In genomic region chrX:45811307-45811706, GRCh38 we compare ENCODE assay signal across 25 cellular contexts.
A peak's percentile ranks its signal among the peaks of the same experiment; 100 is the strongest.
DNase-seq lines count a peak whose midpoint lies in the region; ATAC-seq and TF ChIP-seq lines count a peak whose summit lies in the region.
"Had no signal": no experiment of that assay in that cellular context is flagged by ENCODE, and none has a peak within 500 bp of the region (broad histone marks: within the 10 kb centered on the region; RNA-seq: fewer than 3 reads in every experiment).

No MANE protein-coding gene starts in this region.

- intact Hi-C loops in activated CD4-positive, alpha-beta T cell treated with anti-CD3 and anti-CD28 coated beads, Interleukin-2, amount 10 ng/mL, durations not matched to agents 24 days and 14 days (cut with micrococcal nuclease), result loop anchor here (1.0 kb wide), 2 partner anchors 8 to 13 kb away; no protein-coding TSS in a partner anchor
- intact Hi-C loops in gastrocnemius medialis (cut with DNase I; ENCODE audit: low total_unique reads), result no loop called here

- peaks cover 77% of the 10 kb centered on the region for H3K36me3 Mint-ChIP-seq in activated CD4-positive, alpha-beta T cell treated with anti-CD3 and anti-CD28 coated beads, Interleukin-2, amount 10 ng/mL, durations not matched to agents 24 days and 14 days (ENCODE audit: low read depth)
- H3K36me3 Mint-ChIP-seq in H9 (ENCODE audit: insufficient read depth in 1 of 3, low read depth in 3 of 3) (peaks cover 31 to 77% (median 56%) of the 10 kb centered on the region in 3 experiments), glutamatergic neuron (ENCODE audit: unreplicated experiment) (no peaks in the 10 kb centered on the region)
- peaks cover 65% of the 10 kb centered on the region for H3K36me3 Mint-ChIP-seq in activated CD4-positive, alpha-beta memory T cell treated with anti-CD3 and anti-CD28 coated beads, Interleukin-2, amount 10 ng/mL, durations not matched to agents 7 days and 5 days (ENCODE audit: low read depth)

- H3K4me1 ChIP-seq in H9 (ENCODE audit: insufficient read depth, low read length) (peaks cover 22% of the 10 kb centered on the region; the same call in 1 of the 2 replicates), gastrocnemius medialis (no peaks in the 10 kb centered on the region)
- H3K4me1 ChIP-seq: gastroesophageal sphincter had no signal

- peaks cover 52% of the 10 kb centered on the region; the same call in 1 of the 2 replicates for H3K79me2 ChIP-seq in H9 (ENCODE audit: insufficient read depth, low read length)

- H3K14ac ChIP-seq in H9 (ENCODE audit: insufficient read depth, low read length), result no peak overlapping the region

- no peaks in the 10 kb centered on the region for H3K79me1 ChIP-seq in H9 (ENCODE audit: insufficient read depth, low read depth, low read length, poor library complexity, severe bottlenecking)

- peak overlapping the region; percentile 15 for H3K27ac ChIP-seq in H9 (ENCODE audit: insufficient read length, low read depth, low read length)
- H3K27ac ChIP-seq in gastrocnemius medialis, result no peak overlapping the region
- H3K27ac ChIP-seq: BLaER1, esophagus muscularis mucosa, gastroesophageal sphincter, spleen, vagina, WERI-Rb-1 had no signal

- no peaks in the 10 kb centered on the region for H4K20me1 ChIP-seq in H9 (ENCODE audit: control insufficient read depth, insufficient read depth, insufficient read length)
- H4K20me1 ChIP-seq: BLaER1 had no signal

- in situ Hi-C loops in gastrocnemius medialis (cut with MboI; ENCODE audit: low sequenced_read_pairs in 4 of 4), result no loop called here

- H3K4me2 ChIP-seq in H9 (ENCODE audit: insufficient read depth, insufficient read length, low read length), result no peak overlapping the region
- H3K4me2 ChIP-seq: BLaER1 had no signal

- H2BK15ac ChIP-seq in H9 (ENCODE audit: low read depth, low read length), result no peak overlapping the region

- no peak overlapping the region for H3K23ac ChIP-seq in H9 (ENCODE audit: insufficient read length, low read depth, low read length)

- H3K9me3 ChIP-seq in H9 (ENCODE audit: control insufficient read depth, low read depth, low read length) (no peaks in the 10 kb centered on the region), gastrocnemius medialis (no peaks in the 10 kb centered on the region)
- H3K9me3 ChIP-seq: BLaER1, esophagus muscularis mucosa, gastroesophageal sphincter, spleen, vagina had no signal

- no peak overlapping the region for H3K9ac ChIP-seq in H9 (ENCODE audit: extremely low read depth, insufficient read length, low read length)
- H3K9ac ChIP-seq: BLaER1 had no signal

- H3K27ac Mint-ChIP-seq in activated CD4-positive, alpha-beta T cell treated with anti-CD3 and anti-CD28 coated beads, Interleukin-2, amount 10 ng/mL, durations not matched to agents 24 days and 14 days, result peak overlapping the region; percentile 88
- H3K27ac Mint-ChIP-seq in H9 (peak overlapping the region in 1 of 3 experiments; percentile 75; a peak in 2 of 7 replicates), glutamatergic neuron (ENCODE audit: unreplicated experiment) (peak overlapping the region; percentile 91)
- peak overlapping the region; percentile 69 for H3K27ac Mint-ChIP-seq in activated CD4-positive, alpha-beta memory T cell treated with anti-CD3 and anti-CD28 coated beads, Interleukin-2, amount 10 ng/mL, durations not matched to agents 7 days and 5 days

- WGBS in H9 (ENCODE audit: extremely low coverage, insufficient read length, low lambda C conversion rate), result no CpG with 5 or more reads among the region's 6 CpGs

- no peak overlapping the region for H4K91ac ChIP-seq in H9 (ENCODE audit: insufficient read length, low read depth, low read length)

- no peak overlapping the region for H2BK120ac ChIP-seq in H9 (ENCODE audit: low read depth, low read length, poor library complexity, severe bottlenecking)

- H2BK5ac ChIP-seq in H9 (ENCODE audit: insufficient read length, low read length), result no peak overlapping the region

- H3T11ph ChIP-seq in H9 (ENCODE audit: low read length), result no peak overlapping the region

- no peak overlapping the region for H2AK5ac ChIP-seq in H9 (ENCODE audit: insufficient read length, low read length)

- H3K27me3 Mint-ChIP-seq in activated CD4-positive, alpha-beta T cell treated with anti-CD3 and anti-CD28 coated beads, Interleukin-2, amount 10 ng/mL, durations not matched to agents 24 days and 14 days, result no peaks in the 10 kb centered on the region
- H3K27me3 Mint-ChIP-seq in H9 (ENCODE audit: low read depth), result peaks cover 2% of the 10 kb centered on the region; the same call in 1 of the 2 replicates
- no peaks in the 10 kb centered on the region for H3K27me3 Mint-ChIP-seq in activated CD4-positive, alpha-beta memory T cell treated with anti-CD3 and anti-CD28 coated beads, Interleukin-2, amount 10 ng/mL, durations not matched to agents 7 days and 5 days
- H3K27me3 Mint-ChIP-seq in glutamatergic neuron (ENCODE audit: unreplicated experiment), result no peaks in the 10 kb centered on the region

- CTCF ChIA-PET in activated CD4-positive, alpha-beta memory T cell treated with anti-CD3 and anti-CD28 coated beads, Interleukin-2, amount 10 ng/mL, durations not matched to agents 7 days and 5 days (lab: Charles Lee), result no interaction called here

- TF ChIP-seq POLR2A in gastrocnemius medialis (IDR thresholded peaks at IDR 0.05), result no peak

- H3K9me3 Mint-ChIP-seq in activated CD4-positive, alpha-beta T cell treated with anti-CD3 and anti-CD28 coated beads, Interleukin-2, amount 10 ng/mL, durations not matched to agents 24 days and 14 days, result no peaks in the 10 kb centered on the region
- peaks cover 54 to 79% of the 10 kb centered on the region in 2 experiments for H3K9me3 Mint-ChIP-seq in H9
- no peaks in the 10 kb centered on the region for H3K9me3 Mint-ChIP-seq in activated CD4-positive, alpha-beta memory T cell treated with anti-CD3 and anti-CD28 coated beads, Interleukin-2, amount 10 ng/mL, durations not matched to agents 7 days and 5 days
- H3K9me3 Mint-ChIP-seq in glutamatergic neuron (ENCODE audit: unreplicated experiment), result peaks cover 7% of the 10 kb centered on the region

- no peak for ATAC-seq in gastrocnemius medialis
- ATAC-seq: gastroesophageal sphincter, Right ventricle myocardium inferior had no signal

- no peak overlapping the region for H2BK12ac ChIP-seq in H9 (ENCODE audit: insufficient read length, low read depth, low read length)

- TF ChIP-seq CTCF in H9 (conservative IDR thresholded peaks at IDR 0.05) (no peak), glutamatergic neuron (IDR thresholded peaks at IDR 0.05; ENCODE audit: partially characterized antibody, unreplicated experiment) (no peak), gastrocnemius medialis (IDR thresholded peaks at IDR 0.05 in 4 of 5, conservative IDR thresholded peaks at IDR 0.05 in 1 of 5) (no peak)

- no peaks in the 10 kb centered on the region for H3K36me3 ChIP-seq in gastrocnemius medialis
- H3K36me3 ChIP-seq: BLaER1, esophagus muscularis mucosa, gastroesophageal sphincter, spleen, vagina, WERI-Rb-1 had no signal

- peak overlapping the region; percentile 56 for H3K4me3 Mint-ChIP-seq in activated CD4-positive, alpha-beta T cell treated with anti-CD3 and anti-CD28 coated beads, Interleukin-2, amount 10 ng/mL, durations not matched to agents 24 days and 14 days
- no peak overlapping the region for H3K4me3 Mint-ChIP-seq in H9
- H3K4me3 Mint-ChIP-seq in activated CD4-positive, alpha-beta memory T cell treated with anti-CD3 and anti-CD28 coated beads, Interleukin-2, amount 10 ng/mL, durations not matched to agents 7 days and 5 days, result no peak overlapping the region
- peak overlapping the region; percentile 56 for H3K4me3 Mint-ChIP-seq in glutamatergic neuron (ENCODE audit: unreplicated experiment)

- H3K27me3 ChIP-seq in H9 (ENCODE audit: insufficient read depth, low read length) (no peaks in the 10 kb centered on the region), gastrocnemius medialis (no peaks in the 10 kb centered on the region)
- H3K27me3 ChIP-seq: BLaER1, esophagus muscularis mucosa, gastroesophageal sphincter, spleen, vagina had no signal

- no peak overlapping the region for H2AFZ ChIP-seq in H9 (ENCODE audit: low read length)

- H3K4me3 ChIP-seq in gastrocnemius medialis, result no peak overlapping the region
- H3K4me3 ChIP-seq: BLaER1, esophagus muscularis mucosa, gastroesophageal sphincter, spleen, vagina had no signal

- no peak overlapping the region for H2BK20ac ChIP-seq in H9 (ENCODE audit: low read depth, low read length, poor library complexity, severe bottlenecking)

- no peak for DNase-seq in activated CD4-positive, alpha-beta T cell treated with anti-CD3 and anti-CD28 coated beads, Interleukin-2, amount 10 ng/mL, durations not matched to agents 24 days and 14 days
- no peak for DNase-seq in activated CD4-positive, alpha-beta T cell treated with anti-CD3 and anti-CD28 coated beads, Interleukin-2, amount 50 U/mL, for 4 hours
- DNase-seq in H9 (no peak), glutamatergic neuron (no peak), UCSD-AML1 (lab: John Stamatoyannopoulos, UW; ENCODE audit: unreplicated experiment) (no peak), GM19240 (ENCODE audit: insufficient read length, low spot score) (no peak), gastrocnemius medialis (no peak)
- DNase-seq in activated CD4-positive, alpha-beta memory T cell treated with anti-CD3 and anti-CD28 coated beads, Interleukin-2, amount 10 ng/mL, durations not matched to agents 7 days and 5 days, result no peak
- DNase-seq: activated CD8-positive, alpha-beta memory T cell treated with anti-CD3 and anti-CD28 coated beads for 24 hours; activated effector memory CD4-positive, alpha-beta T cell treated with anti-CD3 and anti-CD28 coated beads, Interleukin-2, amount 50 U/mL, for 16 hours; effector CD8-positive, alpha-beta T cell; kidney glomerular epithelial cell; NCI-H1417; NCI-H2107; NCI-H510A treated with DMSO at 0.1 percent for 48 hours; nucleus accumbens; retina; spleen; stimulated activated CD4-positive, alpha-beta T cell treated with anti-CD3 and anti-CD28 coated beads, Interleukin-4, amount 100 ng/mL, for 24 hours; WERI-Rb-1 had no signal

- H3K56ac ChIP-seq in H9 (ENCODE audit: insufficient read length, low read depth, low read length), result no peak overlapping the region

- POLR2A ChIA-PET in activated CD4-positive, alpha-beta memory T cell treated with anti-CD3 and anti-CD28 coated beads, Interleukin-2, amount 10 ng/mL, durations not matched to agents 7 days and 5 days (lab: Charles Lee), result interaction anchor here (1.6 kb wide), 1 partner anchor 33 kb away, joined by 5 read pairs; no protein-coding TSS in a partner anchor

- no peak overlapping the region for H3K18ac ChIP-seq in H9 (ENCODE audit: insufficient read length, low read depth, low read length)

- H4K5ac ChIP-seq in H9 (ENCODE audit: insufficient read length, low read depth, low read length), result no peak overlapping the region

- H3K23me2 ChIP-seq in H9 (ENCODE audit: insufficient read length, low read depth, low read length, poor library complexity, severe bottlenecking), result no peaks in the 10 kb centered on the region

- peaks cover 62% of the 10 kb centered on the region for H3K4me1 Mint-ChIP-seq in activated CD4-positive, alpha-beta T cell treated with anti-CD3 and anti-CD28 coated beads, Interleukin-2, amount 10 ng/mL, durations not matched to agents 24 days and 14 days
- H3K4me1 Mint-ChIP-seq in H9, result peaks cover 43 to 55% of the 10 kb centered on the region in 2 experiments
- peaks cover 92% of the 10 kb centered on the region for H3K4me1 Mint-ChIP-seq in activated CD4-positive, alpha-beta memory T cell treated with anti-CD3 and anti-CD28 coated beads, Interleukin-2, amount 10 ng/mL, durations not matched to agents 7 days and 5 days
- H3K4me1 Mint-ChIP-seq in glutamatergic neuron (ENCODE audit: low read depth, unreplicated experiment), result peaks cover 22% of the 10 kb centered on the region

- H4K8ac ChIP-seq in H9 (replicated peaks; ENCODE audit: insufficient read length, low read depth, low read length), result no peak overlapping the region

- H3K4ac ChIP-seq in H9 (ENCODE audit: low read depth, low read length), result no peak overlapping the region

Comparison
In these comparisons a context has a peak if more than half of its experiments do, and no peak if none do; other contexts are left out.
1. H3K4me3 Mint-ChIP-seq: peak in activated CD4-positive, alpha-beta T cell treated with anti-CD3 and anti-CD28 coated beads, Interleukin-2, amount 10 ng/mL, durations not matched to agents 24 days and 14 days (single experiment) and glutamatergic neuron (single experiment); none in H9 (0 of 2) and activated CD4-positive, alpha-beta memory T cell treated with anti-CD3 and anti-CD28 coated beads, Interleukin-2, amount 10 ng/mL, durations not matched to agents 7 days and 5 days (single experiment).